ENCODE assay signal across 8 cellular contexts in genomic region chr20:46088409-46089075, GRCh38. TPM values are rescaled to one million over a fixed set of nuclear protein-coding genes. Genes with fewer than 3 reads are reported as not detected.
A peak's percentile ranks its signal among the peaks of the same experiment; 100 is the strongest.
DNase-seq lines count a peak whose midpoint lies in the region; ATAC-seq lines count a peak whose summit lies in the region.

No MANE protein-coding gene starts in this region.

- peak overlapping the region; percentile 95 for H3K23ac ChIP-seq in neuronal stem cell (ENCODE audit: low read depth, low read length, poor library complexity)

- H3K4ac ChIP-seq in neuronal stem cell (ENCODE audit: low read length), result no peak overlapping the region

- peaks cover 4 to 17% of the 10 kb centered on the region in 2 donors for H3K4me1 ChIP-seq in neuronal stem cell (ENCODE audit: control insufficient read depth in 2 of 2, insufficient read depth in 1 of 2, low read depth in 1 of 2, low read length in 2 of 2)

- no peak for ATAC-seq in activated CD8-positive, alpha-beta memory T cell treated with anti-CD3 and anti-CD28 coated beads, Interleukin-2, amount 10 ng/mL, durations not matched to agents 7 days and 5 days
- ATAC-seq in GM18868 (IDR thresholded peaks at IDR 0.05; ENCODE audit: unreplicated experiment), result no peak

- peak overlapping the region; percentile 79 for H3K4me3 Mint-ChIP-seq in activated CD8-positive, alpha-beta memory T cell treated with anti-CD3 and anti-CD28 coated beads, Interleukin-2, amount 10 ng/mL, durations not matched to agents 7 days and 5 days

- H3K27me3 Mint-ChIP-seq in activated CD8-positive, alpha-beta memory T cell treated with anti-CD3 and anti-CD28 coated beads, Interleukin-2, amount 10 ng/mL, durations not matched to agents 7 days and 5 days, result no peaks in the 10 kb centered on the region

- peak overlapping the region; percentile 87 for H3K27ac ChIP-seq in epithelial cell of prostate
- H3K27ac ChIP-seq in neuronal stem cell (replicated peaks; ENCODE audit: low read length), result no peak overlapping the region

- H3K9ac ChIP-seq in neuronal stem cell (ENCODE audit: low read depth, low read length, poor library complexity), result peak overlapping the region; percentile 96

- H3K36me3 ChIP-seq in neuronal stem cell (replicated peaks in 1 of 2; ENCODE audit: control insufficient read depth in 2 of 2, insufficient read depth in 2 of 2, low read length in 2 of 2), result peaks cover 0 to 7% of the 10 kb centered on the region in 2 donors

- H2BK5ac ChIP-seq in neuronal stem cell (ENCODE audit: low read length), result no peak overlapping the region

- no peak overlapping the region for H2BK15ac ChIP-seq in neuronal stem cell (ENCODE audit: low read length)

- H3K79me1 ChIP-seq in neuronal stem cell (ENCODE audit: low read depth, low read length), result peaks cover 4% of the 10 kb centered on the region

- no peaks in the 10 kb centered on the region for H3K27me3 ChIP-seq in neuronal stem cell (ENCODE audit: control insufficient read depth in 3 of 3, insufficient read depth in 3 of 3, low read depth in 1 of 3, low read length in 3 of 3)

- no peak overlapping the region for H2BK12ac ChIP-seq in neuronal stem cell (ENCODE audit: low read length)

- H3K4me2 ChIP-seq in neuronal stem cell (ENCODE audit: insufficient read depth, low read length, poor library complexity, severe bottlenecking), result peak overlapping the region; percentile 71

- H3K36me3 Mint-ChIP-seq in activated CD8-positive, alpha-beta memory T cell treated with anti-CD3 and anti-CD28 coated beads, Interleukin-2, amount 10 ng/mL, durations not matched to agents 7 days and 5 days, result peaks cover 4% of the 10 kb centered on the region

- H3K14ac ChIP-seq in neuronal stem cell (ENCODE audit: low read length), result peak overlapping the region; percentile 39

- CTCF ChIA-PET in activated CD8-positive, alpha-beta memory T cell treated with anti-CD3 and anti-CD28 coated beads, Interleukin-2, amount 10 ng/mL, durations not matched to agents 7 days and 5 days (lab: Charles Lee), result interaction anchor here (1.0 to 2.5 kb wide), 14 partner anchors 8 to 289 kb away, joined by 3 to 10 read pairs (median 6); partner anchors contain the start of gene MMP9

- H4K8ac ChIP-seq in neuronal stem cell (ENCODE audit: low read depth, low read length), result no peak overlapping the region

- no peak overlapping the region for H2AK5ac ChIP-seq in neuronal stem cell (ENCODE audit: low read depth, low read length)

- no peaks in the 10 kb centered on the region for H3K9me3 ChIP-seq in neuronal stem cell (replicated peaks in 1 of 2; ENCODE audit: control insufficient read depth in 2 of 2, insufficient read depth in 1 of 2, low read depth in 1 of 2, low read length in 2 of 2)

- no peak for DNase-seq in activated CD8-positive, alpha-beta memory T cell treated with anti-CD3 and anti-CD28 coated beads, Interleukin-2, amount 10 ng/mL, durations not matched to agents 7 days and 5 days
- no peak for DNase-seq in activated CD8-positive, alpha-beta memory T cell treated with anti-CD3 and anti-CD28 coated beads, Interleukin-2, amount 50 U/mL, for 4 hours
- peak; percentile 41 for DNase-seq in RPMI8226
- no peak for DNase-seq in epithelial cell of prostate (ENCODE audit: low read depth, low spot score)
- no peak for DNase-seq in neuronal stem cell (ENCODE audit: low spot score)
- DNase-seq in ureter (ENCODE audit: low spot score), result no peak
- DNase-seq in midbrain (lab: John Stamatoyannopoulos, UW), result no peak

- WGBS in neuronal stem cell (ENCODE audit: extremely low coverage in 2 of 2, insufficient read length in 2 of 2, insufficient replicate concordance in 1 of 2), 2 donors, result no CpG with 5 or more reads among the region's 10 CpGs

- peak overlapping the region; percentile 84 for H3K27ac Mint-ChIP-seq in activated CD8-positive, alpha-beta memory T cell treated with anti-CD3 and anti-CD28 coated beads, Interleukin-2, amount 10 ng/mL, durations not matched to agents 7 days and 5 days

- H2BK120ac ChIP-seq in neuronal stem cell (ENCODE audit: low read depth, low read length), result no peak overlapping the region

- H3K18ac ChIP-seq in neuronal stem cell (ENCODE audit: low read length), result peak overlapping the region; percentile 100

- peak overlapping the region; percentile 88 to 94 for H3K4me3 ChIP-seq in neuronal stem cell (ENCODE audit: low read length in 2 of 2)

- no peaks in the 10 kb centered on the region for H3K9me3 Mint-ChIP-seq in activated CD8-positive, alpha-beta memory T cell treated with anti-CD3 and anti-CD28 coated beads, Interleukin-2, amount 10 ng/mL, durations not matched to agents 7 days and 5 days (ENCODE audit: low read depth)

- no peak overlapping the region for H4K91ac ChIP-seq in neuronal stem cell (ENCODE audit: low read depth, low read length, poor library complexity)

- no peak overlapping the region for H2AFZ ChIP-seq in neuronal stem cell (ENCODE audit: low read length)

- H3K4me1 Mint-ChIP-seq in activated CD8-positive, alpha-beta memory T cell treated with anti-CD3 and anti-CD28 coated beads, Interleukin-2, amount 10 ng/mL, durations not matched to agents 7 days and 5 days, result peaks cover 46% of the 10 kb centered on the region

RNA-seq across cellular contexts. Expression of gene NCOA5, which starts 1.2 kb away (rescaled TPM):
- total RNA-seq in activated CD8-positive, alpha-beta memory T cell treated with anti-CD3 and anti-CD28 coated beads, Interleukin-2, amount 10 ng/mL, durations not matched to agents 7 days and 5 days, result 10 to 100 TPM; 24.5 to 36.9 TPM
- 15.5 TPM for polyA plus RNA-seq in neuronal stem cell (2013, experiment 1 of 2)
- polyA plus RNA-seq in neuronal stem cell (2013, experiment 2 of 2), result 15.9 TPM
- total RNA-seq in ureter, result 30.0 TPM

RNA-seq across cellular contexts. Expression of gene CD40, which starts 29.6 kb away (rescaled TPM):
- 1 to 10 TPM; 1.3 to 2.2 TPM for total RNA-seq in activated CD8-positive, alpha-beta memory T cell treated with anti-CD3 and anti-CD28 coated beads, Interleukin-2, amount 10 ng/mL, durations not matched to agents 7 days and 5 days
- 5.5 TPM for polyA plus RNA-seq in neuronal stem cell (2013, experiment 1 of 2)
- 6.2 TPM for polyA plus RNA-seq in neuronal stem cell (2013, experiment 2 of 2)
- 29.0 TPM for total RNA-seq in ureter

RNA-seq across cellular contexts. Expression of gene SLC12A5, which starts 59.5 kb away (rescaled TPM):
- 1 to 10 TPM; 1.7 to 2.0 TPM for total RNA-seq in activated CD8-positive, alpha-beta memory T cell treated with anti-CD3 and anti-CD28 coated beads, Interleukin-2, amount 10 ng/mL, durations not matched to agents 7 days and 5 days
- 8.5 TPM for polyA plus RNA-seq in neuronal stem cell (2013, experiment 1 of 2)
- 6.5 TPM for polyA plus RNA-seq in neuronal stem cell (2013, experiment 2 of 2)
- total RNA-seq in ureter, result not detected
